ENCODE assay signal across 20 cellular contexts in the genomic region with DNA sequence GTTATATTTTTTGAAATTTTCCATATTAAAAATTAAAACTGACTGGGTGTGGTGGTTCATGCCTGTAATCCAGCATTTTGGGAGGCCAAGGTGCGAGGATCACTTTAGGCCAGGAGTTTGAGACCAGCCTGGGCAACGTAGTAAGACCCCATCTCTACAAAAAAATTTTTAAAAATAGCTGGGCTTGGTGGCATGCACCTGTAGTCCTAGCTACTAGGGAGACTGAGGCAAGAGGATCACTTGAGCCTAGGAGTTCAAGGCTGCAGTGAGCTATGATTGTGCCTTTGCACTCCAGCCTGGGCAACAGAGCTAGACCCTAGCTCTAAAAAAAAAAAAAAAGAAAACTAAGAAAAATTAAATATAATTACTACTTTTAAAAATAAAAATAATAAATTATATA. TPM values are rescaled to one million over a fixed set of nuclear protein-coding genes. Genes with fewer than 3 reads are reported as not detected.
DNase-seq lines count a peak whose midpoint lies in the region; ATAC-seq, FAIRE-seq and TF ChIP-seq lines count a peak whose summit lies in the region.
"Had no signal": no experiment of that assay in that cellular context is flagged by ENCODE, and none has a peak within 500 bp of the region (broad histone marks: within the 10 kb centered on the region; RNA-seq: fewer than 3 reads in every experiment).

No MANE protein-coding gene starts in this region.

- intact Hi-C loops in K562 (cut with micrococcal nuclease) (loop anchor here (5.0 kb wide), 1 partner anchor 141 kb away; no protein-coding TSS in a partner anchor), right lobe of liver (cut with DNase I) (no loop called here)

- H3K9me3 ChIP-seq in HEK293 (ENCODE audit: control insufficient read depth, insufficient read depth, low read depth, low read length) (no peaks in the 10 kb centered on the region), K562 (replicated peaks; ENCODE audit: control insufficient read depth, insufficient read depth, low read depth, low read length) (no peaks in the 10 kb centered on the region), right lobe of liver (no peaks in the 10 kb centered on the region), suprapubic skin (no peaks in the 10 kb centered on the region)
- H3K9me3 ChIP-seq: BLaER1, Caco-2 had no signal

- H3K4me1 ChIP-seq in HEK293 (ENCODE audit: control insufficient read depth, insufficient read depth, low read length) (peaks cover 2% of the 10 kb centered on the region), K562 (replicated peaks in 1 of 2; ENCODE audit: control insufficient read depth in 2 of 2, insufficient read depth in 2 of 2, low read length in 2 of 2) (peaks cover 20 to 63% of the 10 kb centered on the region in 2 experiments), right lobe of liver (peaks cover 0 to 72% (median 26%) of the 10 kb centered on the region in 4 donors), suprapubic skin (peaks cover 16% of the 10 kb centered on the region)

- H3K4me3 ChIP-seq in HEK293 (ENCODE audit: low read depth, low read length) (no peak overlapping the region), K562 (no peak overlapping the region), right lobe of liver (no peak overlapping the region), suprapubic skin (no peak overlapping the region)
- H3K4me3 ChIP-seq: BLaER1, GM12878, GM23248 had no signal

- WGBS in K562 (ENCODE audit: insufficient coverage, low coverage, missing lambda C conversion rate): 92% methylated on average over 2 of the region's 2 CpGs
- WGBS in right lobe of liver (ENCODE audit: insufficient coverage, low coverage, low lambda C conversion rate, missing lambda C conversion rate): 97% methylated on average over 2 of the region's 2 CpGs
- WGBS in suprapubic skin: 100% methylated on average over 2 of the region's 2 CpGs

- H3K4me2 ChIP-seq in K562 (ENCODE audit: insufficient read depth, low read length): no peak overlapping the region
- H3K4me2 ChIP-seq: BLaER1 had no signal

- no peak overlapping the region for H3K27ac ChIP-seq in HEK293 (ENCODE audit: extremely low read depth, low read depth, low read length)
- H3K27ac ChIP-seq in K562 (ENCODE audit: extremely low read depth, low read depth, low read length): no peak overlapping the region
- peak overlapping the region in 2 of 3 donors; percentile 27 to 82 for H3K27ac ChIP-seq in right lobe of liver
- no peak overlapping the region for H3K27ac ChIP-seq in suprapubic skin
- H3K27ac ChIP-seq: BLaER1, C4-2B had no signal

- no peak overlapping the region for H2AFZ ChIP-seq in K562 (ENCODE audit: low read depth, low read length)
- H2AFZ ChIP-seq: GM23248 had no signal

- TF ChIP-seq POLR2A in K562 (conservative IDR thresholded peaks at IDR 0.05) (no peak), right lobe of liver (IDR thresholded peaks at IDR 0.05) (no peak), suprapubic skin (IDR thresholded peaks at IDR 0.05) (no peak)

- POLR2A ChIA-PET in HEK293 (lab: Yijun Ruan, JAX) (interaction anchor here (1.8 kb wide), 1 partner anchor 25 kb away, joined by 6 read pairs; a partner anchor contains a TSS), K562 (lab: Yijun Ruan, JAX) (interaction anchor here (1.0 to 8.7 kb wide), 6 partner anchors 9 to 135 kb away, joined by 3 to 76 read pairs (median 4); a partner anchor contains a TSS)

- in situ Hi-C loops in K562 (cut with MboI): no loop called here

- no peaks in the 10 kb centered on the region for H3K9me1 ChIP-seq in K562 (ENCODE audit: control insufficient read depth, insufficient read depth, low read length)

- TF ChIP-seq EP300 in K562 (IDR thresholded peaks at IDR 0.05; ENCODE audit: low read length) (no peak), suprapubic skin (IDR thresholded peaks at IDR 0.05) (no peak)

- DNase-seq in K562 (ENCODE audit: extremely low read depth in 1 of 4, low spot score in 3 of 4) (no peak), right lobe of liver (no peak), suprapubic skin (ENCODE audit: low spot score in 2 of 2) (no peak), activated gamma-delta T cell (lab: John Stamatoyannopoulos, UW) (no peak)
- DNase-seq: Caco-2; CD4-positive, CD25-positive, alpha-beta regulatory T cell; CD8-positive, alpha-beta T cell; DMS153; DND-41; GDM1; GM23248; H7; HCEC 1CT had no signal

- no TSS peak for BruUV-seq in K562 (replicated peaks; lab: Mats Ljungman, UMichigan)

- H3K27me3 ChIP-seq in K562 (ENCODE audit: control insufficient read depth in 2 of 2, insufficient read depth in 2 of 2, low read length in 2 of 2) (no peaks in the 10 kb centered on the region), right lobe of liver (no peaks in the 10 kb centered on the region), suprapubic skin (no peaks in the 10 kb centered on the region)
- H3K27me3 ChIP-seq: BLaER1 had no signal

- CTCF ChIA-PET in HEK293 (lab: Yijun Ruan, JAX): interaction anchor here (1.8 kb wide), 1 partner anchor 24 kb away, joined by 5 read pairs; a partner anchor contains a TSS
- CTCF ChIA-PET in K562 (lab: Yijun Ruan, JAX; ENCODE audit: low intra/inter-chr PET ratio): no interaction called here

- TF ChIP-seq RAD21 in K562 (CRISPR knock-in tag; conservative IDR thresholded peaks at IDR 0.05 in 1 of 2, IDR thresholded peaks at IDR 0.05 in 1 of 2): no peak

- H3K9ac ChIP-seq in K562 (ENCODE audit: insufficient read depth in 1 of 2, low read depth in 2 of 2, low read length in 2 of 2): no peak overlapping the region
- H3K9ac ChIP-seq: BLaER1, GM23248 had no signal

- peaks cover 42% of the 10 kb centered on the region for H3K79me2 ChIP-seq in K562 (ENCODE audit: control insufficient read depth, insufficient read depth, low read length)

- H3K36me3 ChIP-seq in HEK293 (ENCODE audit: control insufficient read depth in 2 of 2, insufficient read depth in 1 of 2, low read length in 2 of 2): no peaks in the 10 kb centered on the region
- no peaks in the 10 kb centered on the region for H3K36me3 ChIP-seq in K562 (ENCODE audit: control insufficient read depth, insufficient read depth, low read length)
- no peaks in the 10 kb centered on the region for H3K36me3 ChIP-seq in right lobe of liver
- no peaks in the 10 kb centered on the region for H3K36me3 ChIP-seq in suprapubic skin
- H3K36me3 ChIP-seq: BLaER1 had no signal

- H4K20me1 ChIP-seq in K562 (replicated peaks; ENCODE audit: control insufficient read depth, insufficient read depth, low read length): no peaks in the 10 kb centered on the region
- H4K20me1 ChIP-seq: BLaER1 had no signal

- no peak for FAIRE-seq in K562 (lab: Jason Lieb, UNC)
- FAIRE-seq: GM12878, H1 had no signal

- ATAC-seq in K562: no peak
- ATAC-seq in right lobe of liver: no peak
- ATAC-seq in HG02623 (IDR thresholded peaks at IDR 0.05; ENCODE audit: unreplicated experiment): no peak
- ATAC-seq: CD8-positive, alpha-beta T cell; GM12878 had no signal

- TF ChIP-seq CTCF in HEK293 (tag by site-specific recombination; IDR thresholded peaks at IDR 0.05) (no peak), K562 (IDR thresholded peaks at IDR 0.05 in 2 of 3, conservative IDR thresholded peaks at IDR 0.05 in 1 of 3; ENCODE audit: insufficient read depth in 2 of 3, low read depth in 1 of 3, low read length in 3 of 3) (no peak), right lobe of liver (IDR thresholded peaks at IDR 0.05) (no peak), suprapubic skin (IDR thresholded peaks at IDR 0.05) (no peak)

RNA-seq across cellular contexts. Expression of a gene that starts 4.5 kb away (rescaled TPM):
- 6.8 and 15.4 TPM in 2 replicates for total RNA-seq in K562 (2011; cell fraction: chromatin; rRNA removed; ENCODE audit: low replicate concordance)
- 7.5 and 9.5 TPM in 2 replicates for total RNA-seq in K562 (2011; cell fraction: nucleolus; rRNA removed)
- total RNA-seq in K562 (2011; cell fraction: nucleoplasm; rRNA removed): 9.6 and 14.4 TPM in 2 replicates
- total RNA-seq in K562 (2014; rRNA removed) (32.6 and 44.7 TPM in 2 replicates), K562 (2014; rRNA removed; fragmentation: Illumina TruSeq; extraction: Trizol) (46.5 and 48.3 TPM in 2 replicates), K562 (2015; rRNA removed; fragmentation: Illumina TruSeq; extraction: Trizol) (41.1 and 44.5 TPM in 2 replicates), K562 (2021) (31.7 and 36.0 TPM in 2 replicates), right lobe of liver (10 to 100 TPM in 3 of 6 experiments, 1 to 10 TPM in 3; 6.0 to 12.8 (median 10.6) TPM), suprapubic skin (10 to 100 TPM in 3 of 4 donors, 1 to 10 TPM in 1; 6.8 to 21.8 (median 13.9) TPM)
- polyA plus RNA-seq in K562 (2011; rRNA removed) (42.8 and 49.4 TPM in 2 replicates), K562 (2014; fragmentation: Illumina TruSeq; extraction: Trizol) (49.7 and 53.2 TPM in 2 replicates), K562 (2014; fragmentation: Nextera tagmentation; extraction: Ambion mirVana) (10 to 100 TPM; 37.9 TPM), K562 (2014; rRNA removed) (32.6 and 40.0 TPM in 2 replicates)
- 12.9 and 26.0 TPM in 2 replicates for polyA plus RNA-seq in K562 (2011; cell fraction: cytosol; rRNA removed)
- polyA plus RNA-seq in K562 (2011; cell fraction: nucleus; rRNA removed): 7.9 and 14.9 TPM in 2 replicates
- polyA plus RNA-seq in K562 (2012): 43.0 and 46.8 TPM in 2 replicates
- 19.4 and 19.7 TPM in 2 replicates for polyA minus RNA-seq in K562 (2011; rRNA and poly(A)+ RNA removed)
- 3.7 and 6.6 TPM in 2 replicates for polyA minus RNA-seq in K562 (2011; cell fraction: cytosol; rRNA and poly(A)+ RNA removed)
- 2.6 and 5.1 TPM in 2 replicates for polyA minus RNA-seq in K562 (2011; cell fraction: nucleus; rRNA and poly(A)+ RNA removed)

RNA-seq across cellular contexts. Expression of a gene that starts 4.8 kb away (rescaled TPM):
- 68.5 and 80.5 TPM in 2 replicates for total RNA-seq in K562 (2011; cell fraction: chromatin; rRNA removed; ENCODE audit: low replicate concordance)
- 66.4 and 81.6 TPM in 2 replicates for total RNA-seq in K562 (2011; cell fraction: nucleolus; rRNA removed)
- total RNA-seq in K562 (2011; cell fraction: nucleoplasm; rRNA removed): 80.8 and 97.2 TPM in 2 replicates
- total RNA-seq in K562 (2014; rRNA removed) (15.7 and 18.2 TPM in 2 replicates), K562 (2014; rRNA removed; fragmentation: Illumina TruSeq; extraction: Trizol) (23.7 and 25.0 TPM in 2 replicates), K562 (2015; rRNA removed; fragmentation: Illumina TruSeq; extraction: Trizol) (22.2 and 23.7 TPM in 2 replicates), K562 (2021) (20.5 and 22.5 TPM in 2 replicates), right lobe of liver (10 to 100 TPM in 4 of 6 experiments, 1 to 10 TPM in 2; 6.6 to 16.2 (median 13.9) TPM), suprapubic skin (10 to 100 TPM in 3 of 4 donors, 1 to 10 TPM in 1; 8.9 to 26.2 (median 14.1) TPM)
- polyA plus RNA-seq in K562 (2011; rRNA removed) (15.3 and 24.9 TPM in 2 replicates), K562 (2014; fragmentation: Illumina TruSeq; extraction: Trizol) (25.3 and 31.4 TPM in 2 replicates), K562 (2014; fragmentation: Nextera tagmentation; extraction: Ambion mirVana) (10 to 100 TPM in 1 of 2 experiments, 1 to 10 TPM in 1; 8.0 to 12.9 TPM), K562 (2014; rRNA removed) (16.6 and 20.3 TPM in 2 replicates)
- 13.2 and 16.1 TPM in 2 replicates for polyA plus RNA-seq in K562 (2011; cell fraction: cytosol; rRNA removed)
- 28.4 and 45.9 TPM in 2 replicates for polyA plus RNA-seq in K562 (2011; cell fraction: nucleus; rRNA removed)
- 15.9 and 21.3 TPM in 2 replicates for polyA plus RNA-seq in K562 (2012)
- 21.4 and 35.1 TPM in 2 replicates for polyA minus RNA-seq in K562 (2011; rRNA and poly(A)+ RNA removed)
- 14.4 and 16.4 TPM in 2 replicates for polyA minus RNA-seq in K562 (2011; cell fraction: cytosol; rRNA and poly(A)+ RNA removed)
- polyA minus RNA-seq in K562 (2011; cell fraction: nucleus; rRNA and poly(A)+ RNA removed): 24.0 and 28.0 TPM in 2 replicates

RNA-seq across cellular contexts. Expression of a gene that starts 24.7 kb away (rescaled TPM):
- 18.1 and 22.3 TPM in 2 replicates for total RNA-seq in K562 (2011; cell fraction: chromatin; rRNA removed; ENCODE audit: low replicate concordance)
- total RNA-seq in K562 (2011; cell fraction: nucleolus; rRNA removed): 12.2 and 16.0 TPM in 2 replicates
- 13.1 and 18.3 TPM in 2 replicates for total RNA-seq in K562 (2011; cell fraction: nucleoplasm; rRNA removed)
- 14.8 and 17.4 TPM in 2 replicates for total RNA-seq in K562 (2014; rRNA removed)
- total RNA-seq in K562 (2014; rRNA removed; fragmentation: Illumina TruSeq; extraction: Trizol): 10.8 and 11.8 TPM in 2 replicates
- 9.2 and 10.7 TPM in 2 replicates for total RNA-seq in K562 (2015; rRNA removed; fragmentation: Illumina TruSeq; extraction: Trizol)
- total RNA-seq in K562 (2021): 11.7 and 15.2 TPM in 2 replicates
- 11.6 and 11.9 TPM in 2 replicates for polyA plus RNA-seq in K562 (2011; rRNA removed)
- polyA plus RNA-seq in K562 (2011; cell fraction: cytosol; rRNA removed): 11.9 and 13.0 TPM in 2 replicates
- 30.8 and 50.7 TPM in 2 replicates for polyA plus RNA-seq in K562 (2011; cell fraction: nucleus; rRNA removed)
- 12.4 and 15.2 TPM in 2 replicates for polyA plus RNA-seq in K562 (2012)
- polyA plus RNA-seq in K562 (2014; fragmentation: Illumina TruSeq; extraction: Trizol): 19.0 and 21.6 TPM in 2 replicates
- polyA plus RNA-seq in K562 (2014; fragmentation: Nextera tagmentation; extraction: Ambion mirVana): 10 to 100 TPM; 20.0 to 30.4 TPM
- polyA plus RNA-seq in K562 (2014; rRNA removed): 10.7 and 14.0 TPM in 2 replicates
- 6.7 and 7.1 TPM in 2 replicates for polyA minus RNA-seq in K562 (2011; rRNA and poly(A)+ RNA removed)
- polyA minus RNA-seq in K562 (2011; cell fraction: cytosol; rRNA and poly(A)+ RNA removed): 2.5 and 3.7 TPM in 2 replicates
- 11.0 and 16.6 TPM in 2 replicates for polyA minus RNA-seq in K562 (2011; cell fraction: nucleus; rRNA and poly(A)+ RNA removed)
- 1 to 10 TPM; 5.0 to 9.5 (median 7.2) TPM for total RNA-seq in right lobe of liver
- total RNA-seq in suprapubic skin: 10 to 100 TPM in 3 of 4 donors, 1 to 10 TPM in 1; 6.5 to 15.4 (median 12.1) TPM

RNA-seq across cellular contexts. Expression of a gene that starts 36.9 kb away (rescaled TPM):
- total RNA-seq in K562 (2011; cell fraction: chromatin; rRNA removed; ENCODE audit: low replicate concordance): 0.53 and 2.8 TPM in 2 replicates
- 1.0 and 1.2 TPM in 2 replicates for total RNA-seq in K562 (2011; cell fraction: nucleolus; rRNA removed)
- 1.4 and 1.8 TPM in 2 replicates for total RNA-seq in K562 (2011; cell fraction: nucleoplasm; rRNA removed)
- total RNA-seq in K562 (2014; rRNA removed) (0.08 and 0.09 TPM in 2 replicates), K562 (2014; rRNA removed; fragmentation: Illumina TruSeq; extraction: Trizol) (0.18 and 0.22 TPM in 2 replicates), K562 (2015; rRNA removed; fragmentation: Illumina TruSeq; extraction: Trizol) (0.04 and 0.22 TPM in 2 replicates), K562 (2021) (0.27 and 0.34 TPM in 2 replicates), right lobe of liver (under 1 TPM in 1 of 6 experiments, not detected in 5; 0.07 TPM), suprapubic skin (under 1 TPM in 3 of 4 donors, not detected in 1; 0.11 to 0.17 (median 0.16) TPM)
- polyA plus RNA-seq in K562 (2011; rRNA removed) (0.49 and 0.58 TPM in 2 replicates), K562 (2014; fragmentation: Illumina TruSeq; extraction: Trizol) (0.21 and 0.27 TPM in 2 replicates), K562 (2014; fragmentation: Nextera tagmentation; extraction: Ambion mirVana) (under 1 TPM; 0.18 to 0.21 TPM), K562 (2014; rRNA removed) (0.09 TPM in 2 replicates)
- 0.07 and 0.19 TPM in 2 replicates for polyA plus RNA-seq in K562 (2011; cell fraction: cytosol; rRNA removed)
- 0.61 and 1.6 TPM in 2 replicates for polyA plus RNA-seq in K562 (2011; cell fraction: nucleus; rRNA removed)
- polyA plus RNA-seq in K562 (2012): 0.14 and 0.35 TPM in 2 replicates
- polyA minus RNA-seq in K562 (2011; rRNA and poly(A)+ RNA removed): 0.25 and 0.75 TPM in 2 replicates
- polyA minus RNA-seq in K562 (2011; cell fraction: cytosol; rRNA and poly(A)+ RNA removed): not detected in 2 replicates
- 0.54 and 0.78 TPM in 2 replicates for polyA minus RNA-seq in K562 (2011; cell fraction: nucleus; rRNA and poly(A)+ RNA removed)
- total RNA-seq: A172, GM23248 had no signal
- polyA plus RNA-seq: GM23248 had no signal

RNA-seq across cellular contexts. Expression of a gene that starts 54.6 kb away (rescaled TPM):
- total RNA-seq in K562 (2011; cell fraction: chromatin; rRNA removed; ENCODE audit: low replicate concordance): 18.1 and 39.6 TPM in 2 replicates
- 13.2 and 14.9 TPM in 2 replicates for total RNA-seq in K562 (2011; cell fraction: nucleolus; rRNA removed)
- 26.0 and 38.0 TPM in 2 replicates for total RNA-seq in K562 (2011; cell fraction: nucleoplasm; rRNA removed)
- total RNA-seq in K562 (2014; rRNA removed) (3.5 and 5.7 TPM in 2 replicates), K562 (2014; rRNA removed; fragmentation: Illumina TruSeq; extraction: Trizol) (5.2 and 8.1 TPM in 2 replicates), K562 (2015; rRNA removed; fragmentation: Illumina TruSeq; extraction: Trizol) (5.3 and 5.9 TPM in 2 replicates), K562 (2021) (5.7 and 8.5 TPM in 2 replicates), right lobe of liver (1 to 10 TPM; 4.7 to 6.4 (median 5.3) TPM), suprapubic skin (1 to 10 TPM; 2.2 to 7.6 (median 3.1) TPM)
- polyA plus RNA-seq in K562 (2011; rRNA removed) (12.5 and 13.9 TPM in 2 replicates), K562 (2014; fragmentation: Illumina TruSeq; extraction: Trizol) (5.4 and 7.1 TPM in 2 replicates), K562 (2014; fragmentation: Nextera tagmentation; extraction: Ambion mirVana) (1 to 10 TPM in 1 of 2 experiments, under 1 TPM in 1; 0.55 to 1.8 TPM), K562 (2014; rRNA removed) (3.4 and 3.5 TPM in 2 replicates)
- 4.9 and 5.3 TPM in 2 replicates for polyA plus RNA-seq in K562 (2011; cell fraction: cytosol; rRNA removed)
- polyA plus RNA-seq in K562 (2011; cell fraction: nucleus; rRNA removed): 3.7 and 8.0 TPM in 2 replicates
- polyA plus RNA-seq in K562 (2012): 3.3 and 7.4 TPM in 2 replicates
- polyA minus RNA-seq in K562 (2011; rRNA and poly(A)+ RNA removed): 9.5 and 11.0 TPM in 2 replicates
- 1.8 and 2.4 TPM in 2 replicates for polyA minus RNA-seq in K562 (2011; cell fraction: cytosol; rRNA and poly(A)+ RNA removed)
- 5.1 and 8.7 TPM in 2 replicates for polyA minus RNA-seq in K562 (2011; cell fraction: nucleus; rRNA and poly(A)+ RNA removed)

Comparison
In these comparisons a context has a peak if more than half of its experiments do, and no peak if none do; other contexts are left out.
1. H3K27ac ChIP-seq: peak in right lobe of liver (2 of 3); none in HEK293 (single experiment), K562 (single experiment) and suprapubic skin (single experiment).